20 cellular contexts compared by ENCODE assay signal in genomic region chr3:64460877-64461276, GRCh38.
A peak's percentile ranks its signal among the peaks of the same experiment; 100 is the strongest.
DNase-seq lines count a peak whose midpoint lies in the region; ATAC-seq and TF ChIP-seq lines count a peak whose summit lies in the region.
"Had no signal": no experiment of that assay in that cellular context is flagged by ENCODE, and none has a peak within 500 bp of the region (broad histone marks: within the 10 kb centered on the region; RNA-seq: fewer than 3 reads in every experiment).

No MANE protein-coding gene starts in this region.

- H3K36me3 Mint-ChIP-seq in nephron progenitor cell (ENCODE audit: low read depth) = no peaks in the 10 kb centered on the region
- H3K36me3 Mint-ChIP-seq: activated CD4-positive, alpha-beta memory T cell treated with anti-CD3 and anti-CD28 coated beads for 36 hours had no signal

- H3K27ac Mint-ChIP-seq in nephron progenitor cell = peak overlapping the region; percentile 5
- H3K27ac Mint-ChIP-seq: activated CD4-positive, alpha-beta memory T cell treated with anti-CD3 and anti-CD28 coated beads for 36 hours; dendritic cell treated with granulocyte-macrophage colony-stimulating factor and Interleukin-4, amounts not matched to agents 40 ng/mL and 50 ng/mL, for 4 days had no signal

- peaks cover 59% of the 10 kb centered on the region for H3K4me1 Mint-ChIP-seq in nephron progenitor cell

- H3K27me3 Mint-ChIP-seq in nephron progenitor cell (ENCODE audit: low read depth, poor library complexity) = peaks cover 6% of the 10 kb centered on the region

- H3K4me3 Mint-ChIP-seq in nephron progenitor cell = no peak overlapping the region
- H3K4me3 Mint-ChIP-seq: activated CD4-positive, alpha-beta memory T cell treated with anti-CD3 and anti-CD28 coated beads for 36 hours; dendritic cell treated with granulocyte-macrophage colony-stimulating factor and Interleukin-4, amounts not matched to agents 40 ng/mL and 50 ng/mL, for 4 days had no signal

- DNase-seq in AG10803 (ENCODE audit: low read depth) (peak; percentile 96), HT1080 (ENCODE audit: low read depth) (peak; percentile 76), cardiac fibroblast (ENCODE audit: low read depth in 2 of 2) (peak; percentile 38 to 76), nephron progenitor cell (no peak)
- no peak for DNase-seq in central memory CD4-positive, alpha-beta T cell
- no peak for DNase-seq in activated CD4-positive, CD25-positive, alpha-beta regulatory T cell treated with anti-CD3 and anti-CD28 coated beads, Interleukin-2, amount 50 U/mL, for 72 hours
- DNase-seq: activated CD4-positive, alpha-beta memory T cell treated with anti-CD3 and anti-CD28 coated beads for 36 hours; DMS53; hippocampal formation; mucosa of descending colon; MV-4-11; NCI-H2081; NCI-H526 treated with DMSO at 0.1 percent for 48 hours; posterior cingulate gyrus; stimulated activated CD4-positive, alpha-beta T cell treated with anti-CD3 and anti-CD28 coated beads, Interleukin-15, amount 100 ng/mL, for 24 hours; stomach had no signal

- no peak overlapping the region for H3K4me3 ChIP-seq in AG10803 (ENCODE audit: low read length)
- H3K4me3 ChIP-seq in cardiac fibroblast (replicated peaks in 1 of 2; ENCODE audit: low read depth in 2 of 2, low read length in 2 of 2) = no peak overlapping the region
- H3K4me3 ChIP-seq: BLaER1 treated with 17β-estradiol and CSF1 and Interleukin-3, amounts not matched to agents 10 nM and 100 nM; mucosa of descending colon; stomach had no signal

- TF ChIP-seq CTCF in AG10803 (conservative IDR thresholded peaks at IDR 0.05; ENCODE audit: low read length) (no peak), cardiac fibroblast (IDR thresholded peaks at IDR 0.05; ENCODE audit: low read depth, low read length) (no peak), nephron progenitor cell (IDR thresholded peaks at IDR 0.05) (no peak)

- no peaks in the 10 kb centered on the region for H3K9me3 Mint-ChIP-seq in nephron progenitor cell
- H3K9me3 Mint-ChIP-seq: activated CD4-positive, alpha-beta memory T cell treated with anti-CD3 and anti-CD28 coated beads for 36 hours; dendritic cell treated with granulocyte-macrophage colony-stimulating factor and Interleukin-4, amounts not matched to agents 40 ng/mL and 50 ng/mL, for 4 days had no signal

- ATAC-seq in HG03432 (IDR thresholded peaks at IDR 0.05; ENCODE audit: unreplicated experiment) = no peak
- ATAC-seq in GM18498 (IDR thresholded peaks at IDR 0.05; ENCODE audit: unreplicated experiment) = no peak
- ATAC-seq: mucosa of descending colon had no signal

Comparison
In these comparisons a context has a peak if more than half of its experiments do, and no peak if none do; other contexts are left out.
1. DNase-seq: peak in AG10803 (single experiment), HT1080 (single experiment) and cardiac fibroblast (2 of 2); none in nephron progenitor cell (single experiment), central memory CD4-positive, alpha-beta T cell (single experiment) and activated CD4-positive, CD25-positive, alpha-beta regulatory T cell treated with anti-CD3 and anti-CD28 coated beads, Interleukin-2, amount 50 U/mL, for 72 hours (single experiment).